In the genomic region with DNA sequence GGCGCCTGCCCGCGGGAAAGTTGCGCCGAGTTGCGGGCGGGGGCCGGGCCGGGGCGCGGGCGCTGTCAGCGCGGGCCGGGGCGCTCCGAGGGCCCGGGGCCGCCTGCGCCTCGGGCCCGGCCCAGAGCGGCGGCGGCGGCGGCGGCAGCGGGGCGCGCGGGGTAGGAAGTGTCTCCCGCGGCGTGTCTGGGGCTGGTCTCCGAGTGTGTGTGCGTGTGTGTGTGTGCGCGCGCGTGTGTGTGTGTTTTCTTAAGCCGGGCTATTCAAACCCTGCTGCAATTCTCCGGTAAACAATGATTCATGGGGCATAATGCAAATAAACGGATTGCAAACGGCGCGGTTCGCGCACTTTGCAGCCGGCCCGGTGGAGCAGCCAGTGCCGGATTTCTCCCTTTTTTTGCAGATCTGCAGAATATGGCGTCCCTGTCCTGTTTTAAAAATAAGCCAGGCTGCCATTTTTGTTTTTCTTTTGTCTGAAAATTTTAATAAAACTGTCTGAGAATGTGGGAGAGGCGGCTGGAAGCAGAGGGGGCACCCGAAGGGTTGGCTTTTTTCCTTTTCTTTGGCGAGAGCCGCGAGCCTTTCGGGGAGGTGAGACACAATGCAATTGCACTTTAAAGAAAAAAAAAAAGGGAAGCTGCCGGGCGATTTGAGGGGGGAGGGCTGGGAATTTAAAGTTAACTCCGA, we compare ENCODE assay signal across 8 cellular contexts.
DNase-seq lines count a peak whose midpoint lies in the region; ATAC-seq lines count a peak whose summit lies in the region.

No MANE protein-coding gene starts in this region.

- H3K4me3 Mint-ChIP-seq in effector memory CD8-positive, alpha-beta T cell, result peak overlapping the region; percentile 98 to 99
- H3K4me3 Mint-ChIP-seq in memory B cell, result peak overlapping the region; percentile 98

- ATAC-seq in HG03045 (IDR thresholded peaks at IDR 0.05; ENCODE audit: unreplicated experiment) (peak; percentile 29), memory B cell (ENCODE audit: low read depth) (peak; percentile 61), HG03469 (IDR thresholded peaks at IDR 0.05; ENCODE audit: unreplicated experiment) (no peak)
- peak; percentile 74 for ATAC-seq in effector memory CD8-positive, alpha-beta T cell (replicated peaks)

- peak; percentile 18 for DNase-seq in GF-D8 (lab: John Stamatoyannopoulos, UW)
- DNase-seq in NCI-H82 (lab: John Stamatoyannopoulos, UW), result peak; percentile 72
- peak; percentile 78 for DNase-seq in activated CD8-positive, alpha-beta memory T cell treated with anti-CD3 and anti-CD28 coated beads for 24 hours
- peak; percentile 25 to 33 (median 33) for DNase-seq in effector memory CD8-positive, alpha-beta T cell
- peak in 1 of 2 donors; percentile 35 for DNase-seq in memory B cell (ENCODE audit: low spot score in 2 of 2)
- peak; percentile 29 to 35 (median 35) for DNase-seq in stimulated activated CD4-positive, alpha-beta T cell treated with anti-CD3 and anti-CD28 coated beads, TNF-alpha, amount 100 ng/mL, for 4 hours (ENCODE audit: low read depth in 3 of 3)

- H3K27me3 Mint-ChIP-seq in effector memory CD8-positive, alpha-beta T cell, result no peaks in the 10 kb centered on the region
- no peaks in the 10 kb centered on the region for H3K27me3 Mint-ChIP-seq in memory B cell

- no peaks in the 10 kb centered on the region for H3K9me3 Mint-ChIP-seq in effector memory CD8-positive, alpha-beta T cell
- H3K9me3 Mint-ChIP-seq in memory B cell, result no peaks in the 10 kb centered on the region

- H3K36me3 Mint-ChIP-seq in effector memory CD8-positive, alpha-beta T cell (ENCODE audit: insufficient read depth), result peaks cover 6% of the 10 kb centered on the region
- peaks cover 4% of the 10 kb centered on the region for H3K36me3 Mint-ChIP-seq in memory B cell

- H3K27ac Mint-ChIP-seq in effector memory CD8-positive, alpha-beta T cell, result peak overlapping the region; percentile 97 to 98
- peak overlapping the region; percentile 93 for H3K27ac Mint-ChIP-seq in memory B cell

- H3K4me1 Mint-ChIP-seq in effector memory CD8-positive, alpha-beta T cell (ENCODE audit: low read depth in 2 of 2), result peaks cover 30 to 32% of the 10 kb centered on the region in 2 donors
- H3K4me1 Mint-ChIP-seq in memory B cell, result peaks cover 29% of the 10 kb centered on the region
